In genomic region chr15:85514413-85514812, GRCh38 we compare ENCODE assay signal across 1 cellular context.
TF ChIP-seq lines count a peak whose summit lies in the region.

No MANE protein-coding gene starts in this region.

TF ChIP-seq in HepG2, 621 proteins besides CTCF, POLR2A, EP300 and RAD21 (continued from another document):
- TF ChIP-seq TCF7L2 (IDR thresholded peaks at IDR 0.05; ENCODE audit: low read depth, low read length), result no peak
- no peak for TF ChIP-seq ZUFSP (CRISPR knock-in tag; IDR thresholded peaks at IDR 0.05; ENCODE audit: borderline replicate concordance)
- TF ChIP-seq FIP1L1 (IDR thresholded peaks at IDR 0.05; ENCODE audit: borderline replicate concordance, insufficient read depth, low read depth, low read length), result no peak
- TF ChIP-seq MED8 (CRISPR knock-in tag; IDR thresholded peaks at IDR 0.05; ENCODE audit: insufficient replicate concordance), result no peak
- TF ChIP-seq KLF13 (CRISPR knock-in tag; IDR thresholded peaks at IDR 0.05), result no peak
- no peak for TF ChIP-seq GRHL1 (CRISPR knock-in tag; conservative IDR thresholded peaks at IDR 0.05)
- TF ChIP-seq ZNF652 (CRISPR knock-in tag; IDR thresholded peaks at IDR 0.05; ENCODE audit: borderline replicate concordance, low read depth), result no peak
- no peak for TF ChIP-seq TFDP2 (CRISPR knock-in tag; IDR thresholded peaks at IDR 0.05)
- TF ChIP-seq KLF16 (CRISPR knock-in tag; IDR thresholded peaks at IDR 0.05), result no peak
- no peak for TF ChIP-seq ZNF879 (CRISPR knock-in tag; IDR thresholded peaks at IDR 0.05)
- no peak for TF ChIP-seq WIZ (CRISPR knock-in tag; IDR thresholded peaks at IDR 0.05)
- TF ChIP-seq TBX3 (IDR thresholded peaks at IDR 0.05; ENCODE audit: borderline replicate concordance), result no peak
TF ChIP-seq in HepG2: peak in this region for 0.
